In the genomic region with DNA sequence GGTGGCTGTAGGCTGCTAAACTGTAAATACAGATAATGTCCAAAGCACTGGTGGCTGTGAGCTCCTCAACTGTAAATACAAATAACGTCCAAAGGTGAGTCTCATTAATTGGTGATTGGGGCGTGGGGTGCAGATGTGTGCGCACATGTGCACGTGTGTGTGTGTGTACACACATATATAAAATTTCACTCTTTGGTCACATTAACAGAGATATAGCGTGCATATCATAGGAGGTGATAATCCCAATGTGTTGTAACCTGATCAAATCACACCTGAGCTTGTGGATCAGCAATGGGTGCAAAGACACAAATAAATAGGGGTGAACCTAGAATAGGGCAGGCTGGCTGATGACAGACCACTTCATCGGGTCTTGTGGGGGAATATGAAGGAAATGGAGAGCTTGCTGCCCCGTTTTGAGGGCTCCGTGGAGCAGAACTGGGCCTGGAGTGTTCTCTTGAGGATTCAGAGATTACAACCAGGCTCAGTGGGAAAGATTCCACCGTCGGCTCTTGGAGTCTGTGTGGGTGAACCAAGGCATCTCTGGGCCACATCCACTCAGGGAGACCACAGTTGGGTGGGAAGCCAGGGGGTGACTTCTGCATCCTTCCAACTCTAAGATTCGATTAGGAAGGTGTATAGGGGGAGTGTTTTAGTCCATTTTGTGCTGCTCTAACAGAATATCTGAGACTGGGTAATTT, we compare ENCODE assay signal across 25 cellular contexts. TPM values are rescaled to one million over a fixed set of nuclear protein-coding genes. Genes with fewer than 3 reads are reported as not detected.
A peak's percentile ranks its signal among the peaks of the same experiment; 100 is the strongest.
DNase-seq lines count a peak whose midpoint lies in the region; ATAC-seq and TF ChIP-seq lines count a peak whose summit lies in the region.
"Had no signal": no experiment of that assay in that cellular context is flagged by ENCODE, and none has a peak within 500 bp of the region (broad histone marks: within the 10 kb centered on the region; RNA-seq: fewer than 3 reads in every experiment).

No MANE protein-coding gene starts in this region.

- no peaks in the 10 kb centered on the region for H3K36me3 Mint-ChIP-seq in activated T-cell treated with anti-CD3 and anti-CD28 coated beads, Interleukin-2, amount 50 U/mL, for 24 hours (ENCODE audit: low read depth)
- H3K36me3 Mint-ChIP-seq: CD4-positive, CD25-positive, alpha-beta regulatory T cell; T-cell had no signal

- H3K27me3 ChIP-seq in iPS-18a (ENCODE audit: control insufficient read depth, insufficient read depth, low read length) (no peaks in the 10 kb centered on the region), neuronal stem cell (ENCODE audit: control insufficient read depth in 3 of 3, insufficient read depth in 3 of 3, low read depth in 1 of 3, low read length in 3 of 3) (peaks cover 0 to 11% (median 0%) of the 10 kb centered on the region in 3 experiments)
- H3K27me3 ChIP-seq: BE2C had no signal

- H3K18ac ChIP-seq in neuronal stem cell (ENCODE audit: low read length), result peak overlapping the region; percentile 78

- no peaks in the 10 kb centered on the region for H3K4me1 Mint-ChIP-seq in activated T-cell treated with anti-CD3 and anti-CD28 coated beads, Interleukin-2, amount 50 U/mL, for 24 hours (ENCODE audit: low read depth)
- H3K4me1 Mint-ChIP-seq: CD4-positive, CD25-positive, alpha-beta regulatory T cell; T-cell had no signal

- no peak overlapping the region for H3K4me3 Mint-ChIP-seq in activated T-cell treated with anti-CD3 and anti-CD28 coated beads, Interleukin-2, amount 50 U/mL, for 24 hours
- H3K4me3 Mint-ChIP-seq: CD4-positive, CD25-positive, alpha-beta regulatory T cell; HFFc6; T-cell had no signal

- H3K4me1 ChIP-seq in ES-I3 (ENCODE audit: insufficient read depth, low read length) (peaks cover 15% of the 10 kb centered on the region; the same call in 1 of the 2 replicates), HEK293 (ENCODE audit: control insufficient read depth, insufficient read depth, low read length) (no peaks in the 10 kb centered on the region), iPS-18a (ENCODE audit: control insufficient read depth, low read depth, low read length) (peaks cover 20% of the 10 kb centered on the region), neuronal stem cell (ENCODE audit: control insufficient read depth in 2 of 2, insufficient read depth in 1 of 2, low read depth in 1 of 2, low read length in 2 of 2) (peaks cover 6 to 15% of the 10 kb centered on the region in 2 donors)
- H3K4me1 ChIP-seq: BE2C, Caco-2 had no signal

- H3K27ac ChIP-seq in HEK293 (ENCODE audit: extremely low read depth, low read depth, low read length), result no peak overlapping the region
- H3K27ac ChIP-seq in iPS-18a (ENCODE audit: low read length), result no peak overlapping the region
- H3K27ac ChIP-seq in neuronal stem cell (replicated peaks; ENCODE audit: low read length), result no peak overlapping the region
- H3K27ac ChIP-seq: HL-60, SK-N-MC had no signal

- no peak overlapping the region for H3K23ac ChIP-seq in neuronal stem cell (ENCODE audit: low read depth, low read length, poor library complexity)

- H3K27ac Mint-ChIP-seq in activated T-cell treated with anti-CD3 and anti-CD28 coated beads, Interleukin-2, amount 50 U/mL, for 24 hours, result no peak overlapping the region
- H3K27ac Mint-ChIP-seq: CD4-positive, CD25-positive, alpha-beta regulatory T cell; HFFc6; T-cell had no signal

- peak overlapping the region; percentile 59 for H2AK5ac ChIP-seq in neuronal stem cell (ENCODE audit: low read depth, low read length)

- H3K9ac ChIP-seq in ES-I3 (ENCODE audit: low read depth, low read length) (peak overlapping the region; percentile 23; the same call in 1 of the 2 replicates), iPS-18a (ENCODE audit: low read length) (no peak overlapping the region), neuronal stem cell (ENCODE audit: low read depth, low read length, poor library complexity) (peak overlapping the region; percentile 2)

- no peak overlapping the region for H3K14ac ChIP-seq in neuronal stem cell (ENCODE audit: low read length)

- DNase-seq in neuronal stem cell (ENCODE audit: low spot score) (no peak), NCI-H187 treated with DMSO at 0.1 percent for 48 hours (lab: John Stamatoyannopoulos, UW) (no peak), NCI-H1930 (lab: John Stamatoyannopoulos, UW) (no peak)
- no peak for DNase-seq in activated T-cell treated with anti-CD3 and anti-CD28 coated beads, Interleukin-2, amount 50 U/mL, for 24 hours
- DNase-seq: BE2C; Caco-2; CD4-positive, CD25-positive, alpha-beta regulatory T cell; DMS153; GF-D8; GOT3; HFFc6; MM.1S; NCI-H1092; NCI-H1436 treated with DMSO at 0.1 percent for 48 hours; NCI-H2081; NCI-H446 treated with DMSO at 0.1 percent for 48 hours; Right ventricle myocardium superior had no signal

- peak overlapping the region; percentile 75 for H2BK12ac ChIP-seq in neuronal stem cell (ENCODE audit: low read length)

- CTCF ChIA-PET in HEK293 (lab: Yijun Ruan, JAX), result interaction anchor here (0.7 to 0.9 kb wide), 3 partner anchors 8 to 144 kb away, joined by 3 read pairs; no protein-coding TSS in a partner anchor

- H2BK15ac ChIP-seq in neuronal stem cell (ENCODE audit: low read length), result peak overlapping the region; percentile 79

- peak overlapping the region; percentile 7 for H2BK5ac ChIP-seq in neuronal stem cell (ENCODE audit: low read length)

- no peak overlapping the region for H3K4me2 ChIP-seq in neuronal stem cell (ENCODE audit: insufficient read depth, low read length, poor library complexity, severe bottlenecking)

- WGBS in neuronal stem cell (ENCODE audit: extremely low coverage in 2 of 2, insufficient read length in 2 of 2, insufficient replicate concordance in 1 of 2), 2 donors, result no CpG with 5 or more reads among the region's 11 CpGs

- no peaks in the 10 kb centered on the region for H3K9me3 ChIP-seq in ES-I3 (ENCODE audit: control insufficient read depth, insufficient read depth, low read length)
- H3K9me3 ChIP-seq in HEK293 (ENCODE audit: control insufficient read depth, insufficient read depth, low read depth, low read length), result no peaks in the 10 kb centered on the region
- no peaks in the 10 kb centered on the region for H3K9me3 ChIP-seq in iPS-18a (ENCODE audit: control insufficient read depth, low read depth, low read length)
- H3K9me3 ChIP-seq in neuronal stem cell (replicated peaks in 1 of 2; ENCODE audit: control insufficient read depth in 2 of 2, insufficient read depth in 1 of 2, low read depth in 1 of 2, low read length in 2 of 2), result peaks cover 0 to 3% of the 10 kb centered on the region in 2 donors
- H3K9me3 ChIP-seq: BE2C, Caco-2 had no signal

- no peak overlapping the region for H4K8ac ChIP-seq in neuronal stem cell (ENCODE audit: low read depth, low read length)

- H3K4me3 ChIP-seq in HEK293 (ENCODE audit: low read depth, low read length), result no peak overlapping the region
- H3K4me3 ChIP-seq in iPS-18a (ENCODE audit: low read length), result peak overlapping the region; percentile 47
- H3K4me3 ChIP-seq in neuronal stem cell (ENCODE audit: low read length in 2 of 2), result no peak overlapping the region
- H3K4me3 ChIP-seq: GM12878, SK-N-MC had no signal

- POLR2A ChIA-PET in HEK293 (lab: Yijun Ruan, JAX), result no interaction called here

- TF ChIP-seq CTCF in HEK293 (tag by site-specific recombination; IDR thresholded peaks at IDR 0.05), result no peak

- no peak overlapping the region for H2BK120ac ChIP-seq in neuronal stem cell (ENCODE audit: low read depth, low read length)

- no peaks in the 10 kb centered on the region for H3K27me3 Mint-ChIP-seq in activated T-cell treated with anti-CD3 and anti-CD28 coated beads, Interleukin-2, amount 50 U/mL, for 24 hours
- H3K27me3 Mint-ChIP-seq: CD4-positive, CD25-positive, alpha-beta regulatory T cell had no signal

- no peaks in the 10 kb centered on the region for H3K79me1 ChIP-seq in neuronal stem cell (ENCODE audit: low read depth, low read length)

- H3K36me3 ChIP-seq in ES-I3 (ENCODE audit: insufficient read depth, low read length) (no peaks in the 10 kb centered on the region), HEK293 (ENCODE audit: control insufficient read depth in 2 of 2, insufficient read depth in 1 of 2, low read length in 2 of 2) (no peaks in the 10 kb centered on the region), iPS-18a (ENCODE audit: control insufficient read depth, low read depth, low read length) (no peaks in the 10 kb centered on the region), neuronal stem cell (replicated peaks in 1 of 2; ENCODE audit: control insufficient read depth in 2 of 2, insufficient read depth in 2 of 2, low read length in 2 of 2) (no peaks in the 10 kb centered on the region)
- H3K36me3 ChIP-seq: BE2C had no signal

- H3K4ac ChIP-seq in neuronal stem cell (ENCODE audit: low read length), result no peak overlapping the region

- H4K91ac ChIP-seq in neuronal stem cell (ENCODE audit: low read depth, low read length, poor library complexity), result no peak overlapping the region

- ATAC-seq in HG03378 (IDR thresholded peaks at IDR 0.05; ENCODE audit: unreplicated experiment), result no peak
- ATAC-seq: GM12878, T-cell had no signal

- no peak overlapping the region for H2AFZ ChIP-seq in neuronal stem cell (ENCODE audit: low read length)

- no peaks in the 10 kb centered on the region for H3K9me3 Mint-ChIP-seq in activated T-cell treated with anti-CD3 and anti-CD28 coated beads, Interleukin-2, amount 50 U/mL, for 24 hours
- H3K9me3 Mint-ChIP-seq: HFFc6, T-cell had no signal

TF ChIP-seq in HEK293, 187 proteins besides CTCF, POLR2A, EP300 and RAD21 (continues in another document):
- TF ChIP-seq ZNF133 (tag by site-specific recombination; IDR thresholded peaks at IDR 0.05) (no peak), ZNF76 (tag by site-specific recombination; IDR thresholded peaks at IDR 0.05; ENCODE audit: borderline replicate concordance, low read depth) (no peak), SETDB1 (IDR thresholded peaks at IDR 0.05; ENCODE audit: insufficient read length, low read length) (no peak)
- TF ChIP-seq, protein P1, sequence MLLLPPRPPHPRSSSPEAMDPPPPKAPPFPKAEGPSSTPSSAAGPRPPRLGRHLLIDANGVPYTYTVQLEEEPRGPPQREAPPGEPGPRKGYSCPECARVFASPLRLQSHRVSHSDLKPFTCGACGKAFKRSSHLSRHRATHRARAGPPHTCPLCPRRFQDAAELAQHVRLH (tag by site-specific recombination; IDR thresholded peaks at IDR 0.05), result peak; percentile 60; the same call in 1 of the 2 replicates

RNA-seq across cellular contexts. Expression of a gene that starts 24.9 kb away (rescaled TPM):
- 9.5 TPM for polyA plus RNA-seq in neuronal stem cell (2013, experiment 1 of 2)
- polyA plus RNA-seq in neuronal stem cell (2013, experiment 2 of 2), result 9.7 TPM
- polyA plus RNA-seq: GM12878 had no signal

RNA-seq across cellular contexts. Expression of a gene that starts 28.6 kb away (rescaled TPM):
- polyA plus RNA-seq in neuronal stem cell (2013, experiment 1 of 2), result not detected
- not detected for polyA plus RNA-seq in neuronal stem cell (2013, experiment 2 of 2)
- polyA plus RNA-seq: CD4-positive, CD25-positive, alpha-beta regulatory T cell; GM12878 had no signal

RNA-seq across cellular contexts. Expression of a gene that starts 42.2 kb away (rescaled TPM):
- not detected for polyA plus RNA-seq in neuronal stem cell (2013, experiment 1 of 2)
- polyA plus RNA-seq in neuronal stem cell (2013, experiment 2 of 2), result not detected
- polyA plus RNA-seq: CD4-positive, CD25-positive, alpha-beta regulatory T cell; GM12878 had no signal
